8 cellular contexts compared by ENCODE assay signal in genomic region chrX:48958635-48959094, GRCh38. TPM values are rescaled to one million over a fixed set of nuclear protein-coding genes. Genes with fewer than 3 reads are reported as not detected.
DNase-seq lines count a peak whose midpoint lies in the region; ATAC-seq and TF ChIP-seq lines count a peak whose summit lies in the region.

No MANE protein-coding gene starts in this region.

- H3K27me3 ChIP-seq in dorsolateral prefrontal cortex = peaks cover 0 to 40% (median 0%) of the 10 kb centered on the region in 45 donors
- no peaks in the 10 kb centered on the region for H3K27me3 ChIP-seq in tibial nerve

- H3K4me1 ChIP-seq in tibial nerve = peaks cover 0 to 42% (median 7%) of the 10 kb centered on the region in 4 donors

- peaks cover 9% of the 10 kb centered on the region for H3K36me3 Mint-ChIP-seq in stimulated activated naive CD8-positive, alpha-beta T cell treated with anti-CD3 and anti-CD28 coated beads, Interleukin-15, Interleukin-2, amounts not matched to agents 100 ng/mL and 50 ng/mL, for 24 hours (ENCODE audit: low read depth)

- peak overlapping the region; percentile 100 for H3K27ac Mint-ChIP-seq in stimulated activated naive CD8-positive, alpha-beta T cell treated with anti-CD3 and anti-CD28 coated beads, Interleukin-15, Interleukin-2, amounts not matched to agents 100 ng/mL and 50 ng/mL, for 24 hours

- H3K27ac ChIP-seq in dorsolateral prefrontal cortex (peak overlapping the region in 58 of 59 donors; percentile 40 to 99 (median 93)), tibial nerve (peak overlapping the region; percentile 75 to 95 (median 88))

- H3K9me3 Mint-ChIP-seq in stimulated activated naive CD8-positive, alpha-beta T cell treated with anti-CD3 and anti-CD28 coated beads, Interleukin-15, Interleukin-2, amounts not matched to agents 100 ng/mL and 50 ng/mL, for 24 hours = no peaks in the 10 kb centered on the region

- no peak for ATAC-seq in stimulated activated naive CD8-positive, alpha-beta T cell treated with anti-CD3 and anti-CD28 coated beads, Interleukin-15, Interleukin-2, amounts not matched to agents 100 U/mL and 50 U/mL, for 24 hours
- ATAC-seq in SK-N-SH treated with all-trans-retinoic acid at 6 μM for 48 hours = peak; percentile 15
- ATAC-seq in GM21737 (IDR thresholded peaks at IDR 0.05; ENCODE audit: unreplicated experiment) = no peak
- no peak for ATAC-seq in GM18519 (IDR thresholded peaks at IDR 0.05; ENCODE audit: low FRiP score, unreplicated experiment)

- H3K4me3 ChIP-seq in dorsolateral prefrontal cortex = peak overlapping the region; percentile 30 to 79 (median 67)
- H3K4me3 ChIP-seq in tibial nerve = peak overlapping the region; percentile 34 to 83 (median 46)

- no peak for DNase-seq in stimulated activated naive CD8-positive, alpha-beta T cell treated with anti-CD3 and anti-CD28 coated beads, Interleukin-15, Interleukin-2, amounts not matched to agents 100 U/mL and 50 U/mL, for 24 hours
- peak in 4 of 10 donors; percentile 17 to 47 (median 42) for DNase-seq in dorsolateral prefrontal cortex
- DNase-seq in medulla oblongata (ENCODE audit: extremely low spot score) = peak; percentile 22
- no peak for DNase-seq in tibial nerve (ENCODE audit: low spot score in 2 of 2)

- peak overlapping the region; percentile 98 for H3K4me3 Mint-ChIP-seq in stimulated activated naive CD8-positive, alpha-beta T cell treated with anti-CD3 and anti-CD28 coated beads, Interleukin-15, Interleukin-2, amounts not matched to agents 100 ng/mL and 50 ng/mL, for 24 hours

- peaks cover 41% of the 10 kb centered on the region for H3K4me1 Mint-ChIP-seq in stimulated activated naive CD8-positive, alpha-beta T cell treated with anti-CD3 and anti-CD28 coated beads, Interleukin-15, Interleukin-2, amounts not matched to agents 100 ng/mL and 50 ng/mL, for 24 hours (ENCODE audit: low read depth)

- intact Hi-C loops in dorsolateral prefrontal cortex (cut with DNase I) = loop anchor here (5.0 kb wide), 3 partner anchors 41 to 84 kb away; partner anchors contain the start of genes GRIPAP1 (in 1 of the 2), PIM2 (in 1 of the 2) and TFE3 (in 1 of the 2)

- TF ChIP-seq EP300 in tibial nerve (IDR thresholded peaks at IDR 0.05) = no peak

- H3K27me3 Mint-ChIP-seq in stimulated activated naive CD8-positive, alpha-beta T cell treated with anti-CD3 and anti-CD28 coated beads, Interleukin-15, Interleukin-2, amounts not matched to agents 100 ng/mL and 50 ng/mL, for 24 hours = no peaks in the 10 kb centered on the region

- WGBS in tibial nerve, 2 donors = 0 to 37% methylated on average over 5 to 21 of the region's 21 CpGs

- H3K9me3 ChIP-seq in tibial nerve = no peaks in the 10 kb centered on the region

- TF ChIP-seq POLR2A in tibial nerve (IDR thresholded peaks at IDR 0.05) = no peak

- H3K36me3 ChIP-seq in tibial nerve = peaks cover 0 to 14% (median 0%) of the 10 kb centered on the region in 3 donors

- TF ChIP-seq CTCF in dorsolateral prefrontal cortex (IDR thresholded peaks at IDR 0.05 in 54 of 56, conservative IDR thresholded peaks at IDR 0.05 in 2 of 56; ENCODE audit: low read depth in 1 of 56, partially characterized antibody in 56 of 56) (peak in 1 of 56 donors; percentile 16), tibial nerve (IDR thresholded peaks at IDR 0.05) (no peak)

TF ChIP-seq in SK-N-SH treated with all-trans-retinoic acid at 6 μM for 48 hours, 23 proteins besides CTCF, POLR2A, EP300 and RAD21:
- no peak for TF ChIP-seq ZFP30 (CRISPR knock-in tag; IDR thresholded peaks at IDR 0.05)
- TF ChIP-seq ZC3H10 (CRISPR knock-in tag; IDR thresholded peaks at IDR 0.05) = no peak
- no peak for TF ChIP-seq PATZ1 (CRISPR knock-in tag; IDR thresholded peaks at IDR 0.05; ENCODE audit: borderline replicate concordance)
- no peak for TF ChIP-seq BACH2 (CRISPR knock-in tag; IDR thresholded peaks at IDR 0.05; ENCODE audit: borderline replicate concordance)
- TF ChIP-seq TOX (CRISPR knock-in tag; IDR thresholded peaks at IDR 0.05; ENCODE audit: borderline replicate concordance) = no peak
- TF ChIP-seq TCF4 (CRISPR knock-in tag; IDR thresholded peaks at IDR 0.05; ENCODE audit: borderline replicate concordance) = no peak
- no peak for TF ChIP-seq RARB (CRISPR knock-in tag; IDR thresholded peaks at IDR 0.05)
- TF ChIP-seq CSRNP3 (CRISPR knock-in tag; IDR thresholded peaks at IDR 0.05) = no peak
- no peak for TF ChIP-seq ZNF565 (CRISPR knock-in tag; conservative IDR thresholded peaks at IDR 0.05; ENCODE audit: low read depth)
- no peak for TF ChIP-seq SNAI2 (CRISPR knock-in tag; IDR thresholded peaks at IDR 0.05)
- TF ChIP-seq ARNTL (CRISPR knock-in tag; IDR thresholded peaks at IDR 0.05; ENCODE audit: borderline replicate concordance, low read depth) = no peak
- no peak for TF ChIP-seq TSHZ2 (CRISPR knock-in tag; IDR thresholded peaks at IDR 0.05)
- no peak for TF ChIP-seq POU6F1 (CRISPR knock-in tag; IDR thresholded peaks at IDR 0.05; ENCODE audit: borderline replicate concordance, low read depth)
TF ChIP-seq in SK-N-SH treated with all-trans-retinoic acid at 6 μM for 48 hours: peak in this region for 0.

RNA-seq across cellular contexts. Expression of gene OTUD5, which starts 1.3 kb away (rescaled TPM):
- total RNA-seq in dorsolateral prefrontal cortex (10 to 100 TPM; 54.9 to 94.8 (median 73.2) TPM), tibial nerve (10 to 100 TPM; 39.8 to 79.2 (median 51.6) TPM)

RNA-seq across cellular contexts. Expression of gene KCND1, which starts 13.0 kb away (rescaled TPM):
- total RNA-seq in dorsolateral prefrontal cortex (10 to 100 TPM in 2 of 120 experiments, 1 to 10 TPM in 118; 2.8 to 11.3 (median 4.6) TPM), tibial nerve (1 to 10 TPM; 2.1 to 7.5 (median 4.2) TPM)

RNA-seq across cellular contexts. Expression of gene PIM2, which starts 39.8 kb away (rescaled TPM):
- total RNA-seq in dorsolateral prefrontal cortex (10 to 100 TPM in 115 of 120 experiments, 1 to 10 TPM in 5; 7.8 to 30.4 (median 15.2) TPM), tibial nerve (1 to 10 TPM; 4.9 to 8.4 (median 6.8) TPM)

RNA-seq across cellular contexts. Expression of gene GRIPAP1, which starts 43.4 kb away (rescaled TPM):
- total RNA-seq in dorsolateral prefrontal cortex (100 to 1,000 TPM in 117 of 120 experiments, 10 to 100 TPM in 3; 95.2 to 201 (median 126) TPM), tibial nerve (10 to 100 TPM; 42.5 to 76.2 (median 58.6) TPM)

RNA-seq across cellular contexts. Expression of gene SLC35A2, which starts 47.2 kb away (rescaled TPM):
- total RNA-seq in dorsolateral prefrontal cortex (10 to 100 TPM; 13.1 to 27.2 (median 18.8) TPM), tibial nerve (10 to 100 TPM; 17.0 to 35.5 (median 17.1) TPM)
